ENCODE assay signal across 15 cellular contexts in the genomic region with DNA sequence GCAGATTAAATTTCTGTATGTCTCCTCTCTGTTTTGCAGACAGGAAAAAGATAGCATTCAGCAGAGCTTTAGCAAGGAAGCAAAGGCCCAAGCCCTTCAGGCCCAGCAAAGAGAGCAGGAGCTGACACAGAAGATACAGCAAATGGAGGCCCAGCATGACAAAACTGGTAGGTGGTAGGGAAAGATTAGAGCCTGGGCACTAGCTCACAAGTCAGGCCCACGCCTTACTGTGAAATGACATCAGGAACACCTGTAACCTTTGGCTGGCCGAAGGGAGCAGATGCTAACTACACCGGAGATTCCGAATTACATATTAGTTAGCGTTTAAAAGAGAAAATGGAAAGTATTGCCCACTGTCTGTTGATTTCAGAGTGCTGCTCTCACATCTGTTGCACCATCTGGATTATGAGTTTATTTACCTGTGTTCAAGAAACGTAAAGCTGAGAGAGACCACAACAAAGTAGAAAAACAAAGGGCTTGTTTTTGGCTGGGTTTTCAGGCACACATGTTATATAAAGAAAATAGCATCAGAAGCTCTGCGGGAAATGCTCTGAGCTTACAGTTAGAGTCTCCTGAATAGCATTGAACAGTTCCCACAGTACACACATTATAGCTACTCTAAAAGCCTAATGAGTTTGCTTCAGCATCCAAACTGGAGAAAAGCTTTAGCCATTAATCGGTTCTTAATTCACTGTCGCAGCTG.
DNase-seq lines count a peak whose midpoint lies in the region; ATAC-seq and TF ChIP-seq lines count a peak whose summit lies in the region.
"Had no signal": no experiment of that assay in that cellular context is flagged by ENCODE, and none has a peak within 500 bp of the region (broad histone marks: within the 10 kb centered on the region; RNA-seq: fewer than 3 reads in every experiment).

No MANE protein-coding gene starts in this region.

- CTCF ChIA-PET in GM10248 (lab: Yijun Ruan, JAX) = interaction anchor here (0.7 to 1.2 kb wide), 4 partner anchors 9 to 30 kb away, joined by 3 to 4 read pairs (median 3); no protein-coding TSS in a partner anchor

- peak overlapping the region; percentile 52 to 77 (median 63) for H3K4me3 Mint-ChIP-seq in CD4-positive, CD25-positive, alpha-beta regulatory T cell

- H3K27me3 Mint-ChIP-seq in CD4-positive, CD25-positive, alpha-beta regulatory T cell = no peaks in the 10 kb centered on the region

- ATAC-seq in CD4-positive, CD25-positive, alpha-beta regulatory T cell (ENCODE audit: low read depth in 2 of 2) = peak in 1 of 2 donors; percentile 9
- no peak for ATAC-seq in GM18870 (IDR thresholded peaks at IDR 0.05; ENCODE audit: unreplicated experiment)
- ATAC-seq: mucosa of descending colon had no signal

- H3K4me1 Mint-ChIP-seq in CD4-positive, CD25-positive, alpha-beta regulatory T cell = peaks cover 21 to 56% (median 38%) of the 10 kb centered on the region in 4 donors

- no peak for TF ChIP-seq EP300 in suprapubic skin (IDR thresholded peaks at IDR 0.05)

- H3K4me3 ChIP-seq in CD4-positive, CD25-positive, alpha-beta regulatory T cell (ENCODE audit: low read depth, low read length) = peak overlapping the region; percentile 65
- H3K4me3 ChIP-seq in endocrine pancreas (ENCODE audit: control insufficient read depth, insufficient read depth, low read length) (peak overlapping the region; percentile 54), suprapubic skin (no peak overlapping the region)
- H3K4me3 ChIP-seq: mucosa of descending colon had no signal

- peak overlapping the region; percentile 55 for H3K27ac ChIP-seq in CD4-positive, CD25-positive, alpha-beta regulatory T cell (ENCODE audit: insufficient read depth, low read length, poor library complexity, severe bottlenecking)
- no peak overlapping the region for H3K27ac ChIP-seq in suprapubic skin
- H3K27ac ChIP-seq: parathyroid adenoma had no signal

- peaks cover 39% of the 10 kb centered on the region for H3K36me3 Mint-ChIP-seq in CD4-positive, CD25-positive, alpha-beta regulatory T cell

- no peak for TF ChIP-seq CTCF in suprapubic skin (IDR thresholded peaks at IDR 0.05)
- TF ChIP-seq CTCF in GM10248 (IDR thresholded peaks at IDR 0.05; ENCODE audit: control extremely low read depth, extremely low read depth, low read depth, missing control alignments) = no peak

- H3K27me3 ChIP-seq in CD4-positive, CD25-positive, alpha-beta regulatory T cell (ENCODE audit: control insufficient read depth, insufficient read depth, low read length) = no peaks in the 10 kb centered on the region
- H3K27me3 ChIP-seq in endocrine pancreas (ENCODE audit: control insufficient read depth, insufficient read depth, low read length) = no peaks in the 10 kb centered on the region
- H3K27me3 ChIP-seq in suprapubic skin = no peaks in the 10 kb centered on the region

- peak in 2 of 3 donors; percentile 24 to 35 for DNase-seq in CD4-positive, CD25-positive, alpha-beta regulatory T cell
- DNase-seq in DMS 273 treated with DMSO at 0.1 percent for 48 hours (lab: John Stamatoyannopoulos, UW) (peak; percentile 97), NCI-H82 treated with DMSO at 0.1 percent for 48 hours (lab: John Stamatoyannopoulos, UW; ENCODE audit: unreplicated experiment) (peak; percentile 50), suprapubic skin (ENCODE audit: low spot score in 2 of 2) (no peak), HuH-7.5 (ENCODE audit: low spot score) (no peak), GM10248 (ENCODE audit: extremely low spot score) (no peak)
- DNase-seq: AML-193, kidney, mucosa of descending colon, NCI-H1105, NCI-H748 treated with DMSO at 0.1 percent for 48 hours, T1000 had no signal

- POLR2A ChIA-PET in GM10248 (lab: Yijun Ruan, JAX) = no interaction called here

- no peak overlapping the region for H3K9ac ChIP-seq in endocrine pancreas (ENCODE audit: control insufficient read depth, insufficient read depth, low read length)
- H3K9ac ChIP-seq: parathyroid adenoma had no signal

- peaks cover 28% of the 10 kb centered on the region for H3K4me1 ChIP-seq in CD4-positive, CD25-positive, alpha-beta regulatory T cell (ENCODE audit: control insufficient read depth, insufficient read depth, low read length, poor library complexity, severe bottlenecking)
- H3K4me1 ChIP-seq in endocrine pancreas (ENCODE audit: control insufficient read depth, insufficient read depth, low read length) (peaks cover 27% of the 10 kb centered on the region), suprapubic skin (no peaks in the 10 kb centered on the region)
- H3K4me1 ChIP-seq: parathyroid adenoma had no signal

- TF ChIP-seq POLR2A in suprapubic skin (IDR thresholded peaks at IDR 0.05) = no peak

- H3K9me3 Mint-ChIP-seq in CD4-positive, CD25-positive, alpha-beta regulatory T cell = no peaks in the 10 kb centered on the region

- peak overlapping the region; percentile 59 to 84 (median 78) for H3K27ac Mint-ChIP-seq in CD4-positive, CD25-positive, alpha-beta regulatory T cell

- no peaks in the 10 kb centered on the region for H3K36me3 ChIP-seq in CD4-positive, CD25-positive, alpha-beta regulatory T cell (ENCODE audit: control insufficient read depth, insufficient read depth, low read length)
- H3K36me3 ChIP-seq in endocrine pancreas (ENCODE audit: control insufficient read depth, insufficient read depth, low read length) (no peaks in the 10 kb centered on the region), suprapubic skin (peaks cover 14% of the 10 kb centered on the region)

- WGBS in suprapubic skin = 87% methylated on average over 9 of the region's 9 CpGs

- no peaks in the 10 kb centered on the region for H3K9me3 ChIP-seq in CD4-positive, CD25-positive, alpha-beta regulatory T cell (ENCODE audit: control insufficient read depth in 2 of 2, low read length in 2 of 2)
- H3K9me3 ChIP-seq in endocrine pancreas (ENCODE audit: control insufficient read depth, low read length) = no peaks in the 10 kb centered on the region
- no peaks in the 10 kb centered on the region for H3K9me3 ChIP-seq in suprapubic skin
- H3K9me3 ChIP-seq: mucosa of descending colon had no signal

Comparison
In these comparisons a context has a peak if more than half of its experiments do, and no peak if none do; other contexts are left out.
1. DNase-seq: peak in CD4-positive, CD25-positive, alpha-beta regulatory T cell (2 of 3), DMS 273 treated with DMSO at 0.1 percent for 48 hours (single experiment) and NCI-H82 treated with DMSO at 0.1 percent for 48 hours (single experiment); none in suprapubic skin (0 of 2), HuH-7.5 (single experiment) and GM10248 (single experiment).